ENCODE assay signal across 2 cellular contexts in genomic region chr11:473415-473814, GRCh38.
TF ChIP-seq lines count a peak whose summit lies in the region.

No MANE protein-coding gene starts in this region.

TF ChIP-seq in SK-N-SH, 30 proteins besides CTCF, POLR2A, EP300 and RAD21 (continued from another document):
- TF ChIP-seq FOSL2 (IDR thresholded peaks at IDR 0.05; ENCODE audit: borderline replicate concordance, low read depth) (no peak), ZBTB33 (IDR thresholded peaks at IDR 0.05; ENCODE audit: borderline replicate concordance, low read depth) (no peak), MAX (IDR thresholded peaks at IDR 0.05; ENCODE audit: low read depth) (no peak), IRF3 (IDR thresholded peaks at IDR 0.05; ENCODE audit: low read depth, low read length) (no peak)

TF ChIP-seq in SK-N-SH treated with all-trans-retinoic acid at 6 μM for 48 hours, 23 proteins besides CTCF, POLR2A, EP300 and RAD21 (continued from another document):
- TF ChIP-seq TOX (CRISPR knock-in tag; IDR thresholded peaks at IDR 0.05; ENCODE audit: borderline replicate concordance) (no peak), TSHZ2 (CRISPR knock-in tag; IDR thresholded peaks at IDR 0.05) (no peak), CREB5 (CRISPR knock-in tag; IDR thresholded peaks at IDR 0.05; ENCODE audit: low read depth) (no peak), OSR1 (CRISPR knock-in tag; IDR thresholded peaks at IDR 0.05) (no peak), PATZ1 (CRISPR knock-in tag; IDR thresholded peaks at IDR 0.05; ENCODE audit: borderline replicate concordance) (no peak), ZFP3 (CRISPR knock-in tag; IDR thresholded peaks at IDR 0.05) (no peak), ISL1 (CRISPR knock-in tag; IDR thresholded peaks at IDR 0.05) (no peak), POU6F1 (CRISPR knock-in tag; IDR thresholded peaks at IDR 0.05; ENCODE audit: borderline replicate concordance, low read depth) (no peak), TCF4 (CRISPR knock-in tag; IDR thresholded peaks at IDR 0.05; ENCODE audit: borderline replicate concordance) (no peak), ESRRG (CRISPR knock-in tag; IDR thresholded peaks at IDR 0.05) (no peak), ZNF565 (CRISPR knock-in tag; conservative IDR thresholded peaks at IDR 0.05; ENCODE audit: low read depth) (no peak), CSRNP3 (CRISPR knock-in tag; IDR thresholded peaks at IDR 0.05) (no peak), CSDC2 (CRISPR knock-in tag; IDR thresholded peaks at IDR 0.05) (no peak), RARB (CRISPR knock-in tag; IDR thresholded peaks at IDR 0.05) (no peak), ZNF70 (CRISPR knock-in tag; IDR thresholded peaks at IDR 0.05) (no peak), PPARA (CRISPR knock-in tag; IDR thresholded peaks at IDR 0.05; ENCODE audit: borderline replicate concordance) (no peak), ZFP30 (CRISPR knock-in tag; IDR thresholded peaks at IDR 0.05) (no peak)
